In the genomic region with DNA sequence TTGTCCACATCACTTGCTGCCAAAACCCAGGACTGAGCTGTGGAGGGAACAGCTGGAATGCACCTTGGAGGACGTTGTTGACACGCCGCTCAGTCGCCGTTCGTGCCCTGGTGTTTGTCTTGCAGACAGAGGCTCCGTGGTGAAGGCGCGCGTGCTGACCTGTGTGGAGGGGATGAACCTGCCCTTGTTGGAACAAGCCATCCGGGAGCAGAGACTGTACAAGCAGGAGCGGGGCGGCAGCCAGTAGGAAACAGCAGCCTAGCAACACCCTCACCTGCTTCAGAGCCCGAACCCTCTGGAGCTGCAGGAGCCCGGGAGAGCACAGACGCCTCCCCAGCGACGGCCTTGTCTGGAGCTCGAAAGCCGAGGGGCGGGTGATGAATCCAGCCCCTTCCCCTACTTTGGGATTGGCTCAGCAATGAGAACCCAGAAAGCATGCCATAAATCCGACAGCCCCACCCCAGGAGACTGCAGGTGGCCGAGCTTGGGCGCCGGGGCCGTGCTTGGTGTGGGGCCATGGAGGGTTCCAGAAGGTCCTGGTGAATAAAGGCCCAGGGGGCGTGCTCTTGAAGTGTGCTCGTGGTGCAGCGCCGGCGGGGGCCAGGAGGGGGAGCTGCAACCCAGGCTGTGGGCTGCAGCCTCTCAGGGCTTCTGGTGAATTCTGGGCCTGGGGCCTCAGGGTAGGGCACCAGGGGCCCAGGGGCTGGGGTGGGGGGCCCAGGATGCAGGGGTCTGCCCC, we compare ENCODE assay signal across 1 cellular context.
TF ChIP-seq lines count a peak whose summit lies in the region.

No MANE protein-coding gene starts in this region.

TF ChIP-seq in HepG2, 621 proteins besides CTCF, POLR2A, EP300 and RAD21 (continued from another document and continues in another):
- TF ChIP-seq, protein P1, sequence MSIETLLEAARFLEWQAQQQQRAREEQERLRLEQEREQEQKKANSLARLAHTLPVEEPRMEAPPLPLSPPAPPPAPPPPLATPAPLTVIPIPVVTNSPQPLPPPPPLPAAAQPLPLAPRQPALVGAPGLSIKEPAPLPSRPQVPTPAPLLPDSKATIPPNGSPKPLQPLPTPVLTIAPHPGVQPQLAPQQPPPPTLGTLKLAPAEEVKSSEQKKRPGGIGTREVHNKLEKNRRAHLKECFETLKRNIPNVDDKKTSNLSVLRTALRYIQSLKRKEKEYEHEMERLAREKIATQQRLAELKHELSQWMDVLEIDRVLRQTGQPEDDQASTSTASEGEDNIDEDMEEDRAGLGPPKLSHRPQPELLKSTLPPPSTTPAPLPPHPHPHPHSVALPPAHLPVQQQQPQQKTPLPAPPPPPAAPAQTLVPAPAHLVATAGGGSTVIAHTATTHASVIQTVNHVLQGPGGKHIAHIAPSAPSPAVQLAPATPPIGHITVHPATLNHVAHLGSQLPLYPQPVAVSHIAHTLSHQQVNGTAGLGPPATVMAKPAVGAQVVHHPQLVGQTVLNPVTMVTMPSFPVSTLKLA (IDR thresholded peaks at IDR 0.05) = no peak
- TF ChIP-seq ZNF224 (CRISPR knock-in tag; IDR thresholded peaks at IDR 0.05) (0 out of 2 replicates have a peak, but pooled peaks have one; percentile 60), NR3C1 (CRISPR knock-in tag; IDR thresholded peaks at IDR 0.05) (no peak), DNMT3B (CRISPR knock-in tag; conservative IDR thresholded peaks at IDR 0.05) (no peak), ZNF296 (CRISPR knock-in tag; conservative IDR thresholded peaks at IDR 0.05) (no peak), ZNF260 (CRISPR knock-in tag; IDR thresholded peaks at IDR 0.05; ENCODE audit: borderline replicate concordance, low read depth) (no peak), PCBP1 (IDR thresholded peaks at IDR 0.05; ENCODE audit: borderline replicate concordance, low read depth, low read length) (no peak), GFI1 (CRISPR knock-in tag; IDR thresholded peaks at IDR 0.05; ENCODE audit: borderline replicate concordance) (no peak; the same call in 1 of the 2 replicates), GTF2F1 (IDR thresholded peaks at IDR 0.05; ENCODE audit: low read length) (no peak), HNRNPL (IDR thresholded peaks at IDR 0.05; ENCODE audit: low read depth, low read length) (0 out of 2 replicates have a peak, but pooled peaks have one; percentile 40), TBL1XR1 (IDR thresholded peaks at IDR 0.05; ENCODE audit: borderline replicate concordance, low read length, partially characterized antibody) (no peak), ZFX (CRISPR knock-in tag; IDR thresholded peaks at IDR 0.05; ENCODE audit: low read depth) (peak; percentile 68), CAMTA2 (CRISPR knock-in tag; IDR thresholded peaks at IDR 0.05; ENCODE audit: borderline replicate concordance) (no peak; the same call in 1 of the 2 replicates), ATF7-NPFF (CRISPR knock-in tag; IDR thresholded peaks at IDR 0.05; ENCODE audit: low read depth) (0 out of 2 replicates have a peak, but pooled peaks have one; percentile 56), ZFP37 (CRISPR knock-in tag; IDR thresholded peaks at IDR 0.05; ENCODE audit: borderline replicate concordance) (peak; percentile 53; the same call in 1 of the 2 replicates), ZKSCAN5 (CRISPR knock-in tag; IDR thresholded peaks at IDR 0.05) (peak; percentile 49; the same call in 1 of the 2 replicates), ZNF557 (CRISPR knock-in tag; IDR thresholded peaks at IDR 0.05) (no peak), HOXA7 (CRISPR knock-in tag; IDR thresholded peaks at IDR 0.05) (no peak), CCAR2 (optimal IDR thresholded peaks at IDR 0.05; ENCODE audit: low read depth, low read length) (no peak), ZNF382 (CRISPR knock-in tag; IDR thresholded peaks at IDR 0.05; ENCODE audit: borderline replicate concordance) (no peak), ZNF589 (CRISPR knock-in tag; conservative IDR thresholded peaks at IDR 0.05) (no peak), KMT2B (CRISPR knock-in tag; IDR thresholded peaks at IDR 0.05) (no peak), ZNF317 (CRISPR knock-in tag; IDR thresholded peaks at IDR 0.05) (no peak)
- TF ChIP-seq, protein P2, sequence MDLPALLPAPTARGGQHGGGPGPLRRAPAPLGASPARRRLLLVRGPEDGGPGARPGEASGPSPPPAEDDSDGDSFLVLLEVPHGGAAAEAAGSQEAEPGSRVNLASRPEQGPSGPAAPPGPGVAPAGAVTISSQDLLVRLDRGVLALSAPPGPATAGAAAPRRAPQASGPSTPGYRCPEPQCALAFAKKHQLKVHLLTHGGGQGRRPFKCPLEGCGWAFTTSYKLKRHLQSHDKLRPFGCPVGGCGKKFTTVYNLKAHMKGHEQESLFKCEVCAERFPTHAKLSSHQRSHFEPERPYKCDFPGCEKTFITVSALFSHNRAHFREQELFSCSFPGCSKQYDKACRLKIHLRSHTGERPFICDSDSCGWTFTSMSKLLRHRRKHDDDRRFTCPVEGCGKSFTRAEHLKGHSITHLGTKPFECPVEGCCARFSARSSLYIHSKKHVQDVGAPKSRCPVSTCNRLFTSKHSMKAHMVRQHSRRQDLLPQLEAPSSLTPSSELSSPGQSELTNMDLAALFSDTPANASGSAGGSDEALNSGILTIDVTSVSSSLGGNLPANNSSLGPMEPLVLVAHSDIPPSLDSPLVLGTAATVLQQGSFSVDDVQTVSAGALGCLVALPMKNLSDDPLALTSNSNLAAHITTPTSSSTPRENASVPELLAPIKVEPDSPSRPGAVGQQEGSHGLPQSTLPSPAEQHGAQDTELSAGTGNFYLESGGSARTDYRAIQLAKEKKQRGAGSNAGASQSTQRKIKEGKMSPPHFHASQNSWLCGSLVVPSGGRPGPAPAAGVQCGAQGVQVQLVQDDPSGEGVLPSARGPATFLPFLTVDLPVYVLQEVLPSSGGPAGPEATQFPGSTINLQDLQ (CRISPR knock-in tag; IDR thresholded peaks at IDR 0.05) = no peak; the same call in 1 of the 2 replicates
- TF ChIP-seq, protein P3, sequence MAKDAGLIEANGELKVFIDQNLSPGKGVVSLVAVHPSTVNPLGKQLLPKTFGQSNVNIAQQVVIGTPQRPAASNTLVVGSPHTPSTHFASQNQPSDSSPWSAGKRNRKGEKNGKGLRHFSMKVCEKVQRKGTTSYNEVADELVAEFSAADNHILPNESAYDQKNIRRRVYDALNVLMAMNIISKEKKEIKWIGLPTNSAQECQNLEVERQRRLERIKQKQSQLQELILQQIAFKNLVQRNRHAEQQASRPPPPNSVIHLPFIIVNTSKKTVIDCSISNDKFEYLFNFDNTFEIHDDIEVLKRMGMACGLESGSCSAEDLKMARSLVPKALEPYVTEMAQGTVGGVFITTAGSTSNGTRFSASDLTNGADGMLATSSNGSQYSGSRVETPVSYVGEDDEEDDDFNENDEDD (CRISPR knock-in tag; IDR thresholded peaks at IDR 0.05; ENCODE audit: borderline replicate concordance) = peak; percentile 43; the same call in 1 of the 2 replicates
- TF ChIP-seq, protein P4, sequence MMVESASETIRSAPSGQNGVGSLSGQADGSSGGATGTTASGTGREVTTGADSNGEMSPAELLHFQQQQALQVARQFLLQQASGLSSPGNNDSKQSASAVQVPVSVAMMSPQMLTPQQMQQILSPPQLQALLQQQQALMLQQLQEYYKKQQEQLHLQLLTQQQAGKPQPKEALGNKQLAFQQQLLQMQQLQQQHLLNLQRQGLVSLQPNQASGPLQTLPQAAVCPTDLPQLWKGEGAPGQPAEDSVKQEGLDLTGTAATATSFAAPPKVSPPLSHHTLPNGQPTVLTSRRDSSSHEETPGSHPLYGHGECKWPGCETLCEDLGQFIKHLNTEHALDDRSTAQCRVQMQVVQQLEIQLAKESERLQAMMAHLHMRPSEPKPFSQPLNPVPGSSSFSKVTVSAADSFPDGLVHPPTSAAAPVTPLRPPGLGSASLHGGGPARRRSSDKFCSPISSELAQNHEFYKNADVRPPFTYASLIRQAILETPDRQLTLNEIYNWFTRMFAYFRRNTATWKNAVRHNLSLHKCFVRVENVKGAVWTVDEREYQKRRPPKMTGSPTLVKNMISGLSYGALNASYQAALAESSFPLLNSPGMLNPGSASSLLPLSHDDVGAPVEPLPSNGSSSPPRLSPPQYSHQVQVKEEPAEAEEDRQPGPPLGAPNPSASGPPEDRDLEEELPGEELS (CRISPR knock-in tag; IDR thresholded peaks at IDR 0.05) = 0 out of 2 replicates have a peak, but pooled peaks have one; percentile 11
- TF ChIP-seq, protein P5, sequence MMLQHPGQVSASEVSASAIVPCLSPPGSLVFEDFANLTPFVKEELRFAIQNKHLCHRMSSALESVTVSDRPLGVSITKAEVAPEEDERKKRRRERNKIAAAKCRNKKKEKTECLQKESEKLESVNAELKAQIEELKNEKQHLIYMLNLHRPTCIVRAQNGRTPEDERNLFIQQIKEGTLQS (CRISPR knock-in tag; IDR thresholded peaks at IDR 0.05) = no peak
- TF ChIP-seq, protein P6, sequence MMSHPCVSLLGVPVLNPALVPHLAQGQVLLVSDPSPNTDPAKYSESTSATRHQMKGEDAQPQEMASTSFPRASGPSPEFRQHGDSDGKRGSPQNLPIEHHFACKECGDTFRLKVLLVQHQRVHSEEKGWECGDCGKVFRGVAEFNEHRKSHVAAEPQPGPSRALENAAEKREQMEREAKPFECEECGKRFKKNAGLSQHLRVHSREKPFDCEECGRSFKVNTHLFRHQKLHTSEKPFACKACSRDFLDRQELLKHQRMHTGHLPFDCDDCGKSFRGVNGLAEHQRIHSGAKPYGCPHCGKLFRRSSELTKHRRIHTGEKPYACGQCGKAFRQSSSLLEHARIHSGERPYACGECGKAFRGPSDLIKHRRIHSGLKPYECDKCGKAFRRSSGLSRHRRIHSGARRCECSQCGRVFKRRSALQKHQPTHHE (CRISPR knock-in tag; IDR thresholded peaks at IDR 0.05; ENCODE audit: borderline replicate concordance) = no peak
- TF ChIP-seq, protein P7, sequence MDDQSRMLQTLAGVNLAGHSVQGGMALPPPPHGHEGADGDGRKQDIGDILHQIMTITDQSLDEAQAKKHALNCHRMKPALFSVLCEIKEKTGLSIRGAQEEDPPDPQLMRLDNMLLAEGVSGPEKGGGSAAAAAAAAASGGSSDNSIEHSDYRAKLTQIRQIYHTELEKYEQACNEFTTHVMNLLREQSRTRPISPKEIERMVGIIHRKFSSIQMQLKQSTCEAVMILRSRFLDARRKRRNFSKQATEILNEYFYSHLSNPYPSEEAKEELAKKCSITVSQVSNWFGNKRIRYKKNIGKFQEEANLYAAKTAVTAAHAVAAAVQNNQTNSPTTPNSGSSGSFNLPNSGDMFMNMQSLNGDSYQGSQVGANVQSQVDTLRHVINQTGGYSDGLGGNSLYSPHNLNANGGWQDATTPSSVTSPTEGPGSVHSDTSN (CRISPR knock-in tag; IDR thresholded peaks at IDR 0.05; ENCODE audit: borderline replicate concordance) = no peak
- TF ChIP-seq, protein P8, sequence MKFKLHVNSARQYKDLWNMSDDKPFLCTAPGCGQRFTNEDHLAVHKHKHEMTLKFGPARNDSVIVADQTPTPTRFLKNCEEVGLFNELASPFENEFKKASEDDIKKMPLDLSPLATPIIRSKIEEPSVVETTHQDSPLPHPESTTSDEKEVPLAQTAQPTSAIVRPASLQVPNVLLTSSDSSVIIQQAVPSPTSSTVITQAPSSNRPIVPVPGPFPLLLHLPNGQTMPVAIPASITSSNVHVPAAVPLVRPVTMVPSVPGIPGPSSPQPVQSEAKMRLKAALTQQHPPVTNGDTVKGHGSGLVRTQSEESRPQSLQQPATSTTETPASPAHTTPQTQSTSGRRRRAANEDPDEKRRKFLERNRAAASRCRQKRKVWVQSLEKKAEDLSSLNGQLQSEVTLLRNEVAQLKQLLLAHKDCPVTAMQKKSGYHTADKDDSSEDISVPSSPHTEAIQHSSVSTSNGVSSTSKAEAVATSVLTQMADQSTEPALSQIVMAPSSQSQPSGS (CRISPR knock-in tag; IDR thresholded peaks at IDR 0.05) = peak; percentile 65; the same call in 1 of the 2 replicates
- TF ChIP-seq, protein P9, sequence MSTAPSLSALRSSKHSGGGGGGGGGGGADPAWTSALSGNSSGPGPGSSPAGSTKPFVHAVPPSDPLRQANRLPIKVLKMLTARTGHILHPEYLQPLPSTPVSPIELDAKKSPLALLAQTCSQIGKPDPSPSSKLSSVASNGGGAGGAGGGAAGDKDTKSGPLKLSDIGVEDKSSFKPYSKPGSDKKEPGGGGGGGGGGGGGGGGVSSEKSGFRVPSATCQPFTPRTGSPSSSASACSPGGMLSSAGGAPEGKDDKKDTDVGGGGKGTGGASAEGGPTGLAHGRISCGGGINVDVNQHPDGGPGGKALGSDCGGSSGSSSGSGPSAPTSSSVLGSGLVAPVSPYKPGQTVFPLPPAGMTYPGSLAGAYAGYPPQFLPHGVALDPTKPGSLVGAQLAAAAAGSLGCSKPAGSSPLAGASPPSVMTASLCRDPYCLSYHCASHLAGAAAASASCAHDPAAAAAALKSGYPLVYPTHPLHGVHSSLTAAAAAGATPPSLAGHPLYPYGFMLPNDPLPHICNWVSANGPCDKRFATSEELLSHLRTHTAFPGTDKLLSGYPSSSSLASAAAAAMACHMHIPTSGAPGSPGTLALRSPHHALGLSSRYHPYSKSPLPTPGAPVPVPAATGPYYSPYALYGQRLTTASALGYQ (CRISPR knock-in tag; IDR thresholded peaks at IDR 0.05) = no peak
- TF ChIP-seq, protein P10, sequence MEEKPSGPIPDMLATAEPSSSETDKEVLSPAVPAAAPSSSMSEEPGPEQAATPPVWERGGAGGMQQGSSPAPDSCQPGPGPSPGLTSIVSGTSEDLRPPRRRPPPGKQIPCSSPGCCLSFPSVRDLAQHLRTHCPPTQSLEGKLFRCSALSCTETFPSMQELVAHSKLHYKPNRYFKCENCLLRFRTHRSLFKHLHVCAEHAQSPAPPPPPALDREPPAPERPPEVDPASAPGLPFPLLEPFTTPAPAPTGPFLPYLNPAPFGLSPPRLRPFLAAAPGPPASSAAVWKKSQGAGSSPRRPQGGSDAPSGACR (CRISPR knock-in tag; IDR thresholded peaks at IDR 0.05) = 0 out of 2 replicates have a peak, but pooled peaks have one; percentile 23
